ENCODE assay signal across 1 cellular context in the genomic region with DNA sequence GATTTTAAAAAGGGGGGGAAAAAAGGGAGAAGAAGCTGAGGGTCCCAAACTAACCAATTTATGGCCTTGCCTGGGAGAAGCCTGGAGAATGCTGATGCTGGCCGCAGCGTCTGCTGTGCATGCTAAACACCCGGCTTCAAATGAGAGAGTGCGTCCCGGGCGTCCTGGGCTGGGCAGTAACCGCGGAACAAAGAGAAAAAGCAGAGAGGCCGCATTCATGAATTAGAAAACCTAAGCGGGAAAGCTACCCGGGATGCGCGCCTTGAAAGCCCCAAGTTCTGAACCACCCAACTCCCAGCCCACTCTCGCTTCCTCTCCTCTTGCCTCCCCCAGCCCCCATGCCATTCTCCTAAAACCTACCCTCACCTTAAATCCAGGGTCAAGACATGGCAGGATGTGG.
A peak's percentile ranks its signal among the peaks of the same experiment; 100 is the strongest.
TF ChIP-seq lines count a peak whose summit lies in the region.

No MANE protein-coding gene starts in this region.

TF ChIP-seq in endothelial cell of umbilical vein, 7 proteins besides CTCF, POLR2A, EP300 and RAD21:
- TF ChIP-seq FOS (IDR thresholded peaks at IDR 0.05; ENCODE audit: borderline replicate concordance, insufficient read depth, low read length) = no peak
- peak; percentile 50 for TF ChIP-seq EZH2 (IDR thresholded peaks at IDR 0.05; ENCODE audit: borderline replicate concordance, low read depth, low read length, severe bottlenecking)
- TF ChIP-seq JUN (IDR thresholded peaks at IDR 0.05; ENCODE audit: borderline replicate concordance, insufficient read depth, insufficient read length, low read depth) = no peak
TF ChIP-seq in endothelial cell of umbilical vein: peak in this region for 1.
